Comparison of ENCODE assay signal across 16 cellular contexts in the genomic region with DNA sequence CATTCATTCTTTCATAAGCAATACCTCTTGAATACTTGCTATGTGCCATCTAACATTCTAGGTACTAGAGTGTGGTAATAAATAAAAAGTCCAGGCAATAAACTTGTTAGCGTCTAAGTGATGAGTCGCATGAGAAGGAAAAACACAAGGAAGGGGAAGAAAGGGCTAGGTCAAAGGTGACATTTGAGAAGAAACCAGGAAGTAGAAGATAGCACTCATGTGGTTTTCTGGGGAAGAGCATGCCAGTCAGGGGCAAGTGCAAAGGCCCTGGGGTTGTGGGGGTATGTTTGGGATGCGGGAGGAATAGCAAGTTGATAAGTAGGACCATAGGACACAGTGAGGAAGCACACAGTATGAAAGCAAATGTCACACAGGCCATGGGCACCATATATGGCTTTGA.
DNase-seq lines count a peak whose midpoint lies in the region; ATAC-seq lines count a peak whose summit lies in the region.
"Had no signal": no experiment of that assay in that cellular context is flagged by ENCODE, and none has a peak within 500 bp of the region (broad histone marks: within the 10 kb centered on the region; RNA-seq: fewer than 3 reads in every experiment).

No MANE protein-coding gene starts in this region.

- peaks cover 45% of the 10 kb centered on the region for H3K36me3 Mint-ChIP-seq in activated T-helper 1 cell treated with anti-CD3 and anti-CD28 coated beads, Interleukin-12 subunit alpha, Interleukin-12 subunit beta, Interleukin-2, Interleukin-4 antibody, amounts not matched to agents 30 ng/mL and 10 ng/mL and 1 ng/mL, durations not matched to agents 14 hours and 24 hours and 36 hours (ENCODE audit: low read depth)

- intact Hi-C loops in activated T-helper 1 cell treated with anti-CD3 and anti-CD28 coated beads, Interleukin-12 subunit alpha, Interleukin-12 subunit beta, Interleukin-2, Interleukin-4 antibody, amounts not matched to agents 30 ng/mL and 10 ng/mL and 1 ng/mL, durations not matched to agents 14 hours and 24 hours and 36 hours (cut with micrococcal nuclease) = loop anchor here (1.0 kb wide), 1 partner anchor 8 kb away; no protein-coding TSS in a partner anchor

- peaks cover 10% of the 10 kb centered on the region for H3K9me3 Mint-ChIP-seq in activated T-helper 1 cell treated with anti-CD3 and anti-CD28 coated beads, Interleukin-12 subunit alpha, Interleukin-12 subunit beta, Interleukin-2, Interleukin-4 antibody, amounts not matched to agents 30 ng/mL and 10 ng/mL and 1 ng/mL, durations not matched to agents 14 hours and 24 hours and 36 hours
- H3K9me3 Mint-ChIP-seq: CD4-positive, alpha-beta T cell had no signal

- peak overlapping the region; percentile 11 for H3K27ac Mint-ChIP-seq in activated T-helper 1 cell treated with anti-CD3 and anti-CD28 coated beads, Interleukin-12 subunit alpha, Interleukin-12 subunit beta, Interleukin-2, Interleukin-4 antibody, amounts not matched to agents 30 ng/mL and 10 ng/mL and 1 ng/mL, durations not matched to agents 14 hours and 24 hours and 36 hours
- H3K27ac Mint-ChIP-seq: CD4-positive, alpha-beta T cell had no signal

- H3K4me3 Mint-ChIP-seq in activated T-helper 1 cell treated with anti-CD3 and anti-CD28 coated beads, Interleukin-12 subunit alpha, Interleukin-12 subunit beta, Interleukin-2, Interleukin-4 antibody, amounts not matched to agents 30 ng/mL and 10 ng/mL and 1 ng/mL, durations not matched to agents 14 hours and 24 hours and 36 hours = no peak overlapping the region
- H3K4me3 Mint-ChIP-seq: CD4-positive, alpha-beta T cell had no signal

- H3K27me3 Mint-ChIP-seq in activated T-helper 1 cell treated with anti-CD3 and anti-CD28 coated beads, Interleukin-12 subunit alpha, Interleukin-12 subunit beta, Interleukin-2, Interleukin-4 antibody, amounts not matched to agents 30 ng/mL and 10 ng/mL and 1 ng/mL, durations not matched to agents 14 hours and 24 hours and 36 hours (ENCODE audit: insufficient read depth) = no peaks in the 10 kb centered on the region
- H3K27me3 Mint-ChIP-seq: CD4-positive, alpha-beta T cell had no signal

- H3K4me1 Mint-ChIP-seq in activated T-helper 1 cell treated with anti-CD3 and anti-CD28 coated beads, Interleukin-12 subunit alpha, Interleukin-12 subunit beta, Interleukin-2, Interleukin-4 antibody, amounts not matched to agents 30 ng/mL and 10 ng/mL and 1 ng/mL, durations not matched to agents 14 hours and 24 hours and 36 hours (ENCODE audit: low read depth) = peaks cover 53% of the 10 kb centered on the region

- DNase-seq in EL (peak; percentile 55), LHCN-M2 (ENCODE audit: low read depth) (peak; percentile 39), kidney tubule cell (ENCODE audit: low spot score) (peak; percentile 39), NCI-H2029 treated with DMSO at 0.1 percent for 48 hours (lab: John Stamatoyannopoulos, UW) (no peak), NCI-H446 treated with DMSO at 0.1 percent for 48 hours (lab: John Stamatoyannopoulos, UW) (no peak)
- no peak for DNase-seq in activated T-helper 1 cell treated with anti-CD3 and anti-CD28 coated beads, Interleukin-12 subunit alpha, Interleukin-12 subunit beta, Interleukin-2, Interleukin-4 antibody, amounts not matched to agents 30 ng/mL and 10 ng/mL and 1 ng/mL, durations not matched to agents 14 hours and 24 hours and 36 hours (ENCODE audit: low spot score)
- DNase-seq: Calu3; CD4-positive, alpha-beta T cell; GDM1; KG1; NCI-H82; Peyer's patch; SHP77 had no signal

- ATAC-seq in HG03442 (IDR thresholded peaks at IDR 0.05; ENCODE audit: unreplicated experiment) (no peak), HG02759 (IDR thresholded peaks at IDR 0.05; ENCODE audit: unreplicated experiment) (no peak)
- ATAC-seq: SK-N-SH treated with all-trans-retinoic acid at 6 μM for 48 hours had no signal

Comparison
In these comparisons a context has a peak if more than half of its experiments do, and no peak if none do; other contexts are left out.
1. DNase-seq: peak in EL (single experiment), LHCN-M2 (single experiment) and kidney tubule cell (single experiment); none in activated T-helper 1 cell treated with anti-CD3 and anti-CD28 coated beads, Interleukin-12 subunit alpha, Interleukin-12 subunit beta, Interleukin-2, Interleukin-4 antibody, amounts not matched to agents 30 ng/mL and 10 ng/mL and 1 ng/mL, durations not matched to agents 14 hours and 24 hours and 36 hours (single experiment), NCI-H2029 treated with DMSO at 0.1 percent for 48 hours (single experiment) and NCI-H446 treated with DMSO at 0.1 percent for 48 hours (single experiment).